1 cellular context compared by ENCODE assay signal in genomic region chr1:219771039-219771438, GRCh38.
TF ChIP-seq lines count a peak whose summit lies in the region.

No MANE protein-coding gene starts in this region.

TF ChIP-seq in IMR-90, 13 proteins besides CTCF, POLR2A, EP300 and RAD21:
- TF ChIP-seq FOS (IDR thresholded peaks at IDR 0.05; ENCODE audit: low read depth, low read length) (peak; percentile 62), SMC3 (IDR thresholded peaks at IDR 0.05; ENCODE audit: low read depth, low read length) (no peak), MAFK (IDR thresholded peaks at IDR 0.05; ENCODE audit: low read depth, low read length) (no peak), NFE2L2 (IDR thresholded peaks at IDR 0.05; ENCODE audit: low read depth, low read length) (no peak), MAZ (IDR thresholded peaks at IDR 0.05; ENCODE audit: borderline replicate concordance, low read depth, low read length) (no peak), RFX5 (IDR thresholded peaks at IDR 0.05; ENCODE audit: low read depth, low read length) (no peak), RCOR1 (IDR thresholded peaks at IDR 0.05; ENCODE audit: insufficient replicate concordance, low read length) (no peak), ELK1 (IDR thresholded peaks at IDR 0.05; ENCODE audit: borderline replicate concordance, low read depth, low read length) (no peak), CHD1 (IDR thresholded peaks at IDR 0.05; ENCODE audit: low read depth, low read length) (no peak), USF2 (IDR thresholded peaks at IDR 0.05; ENCODE audit: low read depth, low read length) (no peak), MXI1 (IDR thresholded peaks at IDR 0.05; ENCODE audit: borderline replicate concordance, low read depth, low read length) (no peak), BHLHE40 (IDR thresholded peaks at IDR 0.05; ENCODE audit: low read depth, low read length) (peak; percentile 96), CEBPB (IDR thresholded peaks at IDR 0.05; ENCODE audit: low read depth, low read length) (peak; percentile 54; the same call in 1 of the 2 replicates)
